26 cellular contexts compared by ENCODE assay signal in the genomic region with DNA sequence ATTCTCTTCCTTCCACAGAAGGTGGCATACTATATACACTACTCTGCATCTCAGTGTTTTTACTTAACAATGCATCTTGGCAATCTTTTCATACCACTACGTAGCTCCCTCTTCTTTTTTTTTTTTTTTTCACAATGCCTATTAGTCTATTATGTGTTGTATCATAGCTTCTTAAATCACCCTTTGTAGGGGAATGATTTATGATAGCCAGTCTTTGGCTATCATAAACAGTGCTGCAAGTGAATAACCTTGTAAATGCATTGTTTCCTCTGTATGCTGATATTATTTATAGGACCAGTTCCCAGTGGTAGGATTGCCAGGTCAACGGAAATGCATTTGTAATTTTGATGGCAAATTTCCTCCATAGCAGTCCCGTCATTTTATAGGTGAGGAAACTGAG.
"Had no signal": no experiment of that assay in that cellular context is flagged by ENCODE, and none has a peak within 500 bp of the region (broad histone marks: within the 10 kb centered on the region; RNA-seq: fewer than 3 reads in every experiment).

No MANE protein-coding gene starts in this region.

- H3K36me3 ChIP-seq: ascending aorta, MG63, Peyer's patch had no signal

- H3K27me3 Mint-ChIP-seq: activated B cell treated with CpG ODN at 0.5 μM for 24 hours; activated CD4-positive, alpha-beta T cell treated with anti-CD3 and anti-CD28 coated beads, Interleukin-2, amount 10 ng/mL, durations not matched to agents 24 days and 14 days; activated naive CD8-positive, alpha-beta T cell treated with anti-CD3 and anti-CD28 coated beads, Interleukin-2, amount 50 U/mL, for 24 hours; brain had no signal

- H3K4me1 Mint-ChIP-seq: activated B cell treated with CpG ODN at 0.5 μM for 24 hours; activated CD4-positive, alpha-beta T cell treated with anti-CD3 and anti-CD28 coated beads, Interleukin-2, amount 10 ng/mL, durations not matched to agents 24 days and 14 days; activated naive CD8-positive, alpha-beta T cell treated with anti-CD3 and anti-CD28 coated beads, Interleukin-2, amount 50 U/mL, for 24 hours had no signal

- H3K4me3 Mint-ChIP-seq: activated B cell treated with CpG ODN at 0.5 μM for 24 hours; activated CD4-positive, alpha-beta T cell treated with anti-CD3 and anti-CD28 coated beads, Interleukin-2, amount 10 ng/mL, durations not matched to agents 24 days and 14 days; activated naive CD8-positive, alpha-beta T cell treated with anti-CD3 and anti-CD28 coated beads, Interleukin-2, amount 50 U/mL, for 24 hours; activated T-cell treated with anti-CD3 and anti-CD28 coated beads, Interleukin-2, amount 50 U/mL, for 4 hours; brain had no signal

- DNase-seq: activated B cell treated with CpG ODN at 0.5 μM for 24 hours; activated CD4-positive, alpha-beta T cell treated with anti-CD3 and anti-CD28 coated beads for 1 hour; activated CD4-positive, alpha-beta T cell treated with anti-CD3 and anti-CD28 coated beads, Interleukin-2, amount 10 ng/mL, durations not matched to agents 24 days and 14 days; activated CD4-positive, alpha-beta T cell treated with anti-CD3 and anti-CD28 coated beads, Interleukin-2, amount 50 U/mL, for 48 hours; activated CD8-positive, alpha-beta memory T cell treated with anti-CD3 and anti-CD28 coated beads for 24 hours; activated effector memory CD4-positive, alpha-beta T cell treated with anti-CD3 and anti-CD28 coated beads, Interleukin-2, amount 50 U/mL, for 16 hours; activated naive CD4-positive, alpha-beta T cell treated with Interleukin-2 at 50 U/mL for 16 hours; activated naive CD8-positive, alpha-beta T cell treated with anti-CD3 and anti-CD28 coated beads, Interleukin-2, amount 50 U/mL, for 24 hours; activated T-cell treated with anti-CD3 and anti-CD28 coated beads, Interleukin-2, amount 50 U/mL, for 4 hours; amniotic stem cell; Kasumi-1; KBM-7; MG63; NCI-H1105; NCI-H1436; NCI-H1694 treated with DMSO at 0.1 percent for 48 hours; NCI-H2081; NCI-H510A treated with DMSO at 0.1 percent for 48 hours; NCI-H69; Peyer's patch; SHP77 treated with DMSO at 0.1 percent for 48 hours; T-helper 2 cell; T1000 had no signal

- H3K4me3 ChIP-seq: ascending aorta, MG63, Peyer's patch had no signal

- H3K27ac Mint-ChIP-seq: activated B cell treated with CpG ODN at 0.5 μM for 24 hours; activated CD4-positive, alpha-beta T cell treated with anti-CD3 and anti-CD28 coated beads, Interleukin-2, amount 10 ng/mL, durations not matched to agents 24 days and 14 days; activated naive CD4-positive, alpha-beta T cell treated with anti-CD3 and anti-CD28 coated beads, Interleukin-2, amount 50 U/mL, for 72 hours; activated naive CD8-positive, alpha-beta T cell treated with anti-CD3 and anti-CD28 coated beads, Interleukin-2, amount 50 U/mL, for 24 hours had no signal

- H3K27ac ChIP-seq: ascending aorta, Peyer's patch had no signal

- H3K9me3 ChIP-seq: ascending aorta, MG63, Peyer's patch had no signal

- H3K36me3 Mint-ChIP-seq: activated naive CD4-positive, alpha-beta T cell treated with anti-CD3 and anti-CD28 coated beads, Interleukin-2, amount 50 U/mL, for 72 hours; brain had no signal

- H3K9me3 Mint-ChIP-seq: activated B cell treated with CpG ODN at 0.5 μM for 24 hours; activated CD4-positive, alpha-beta T cell treated with anti-CD3 and anti-CD28 coated beads, Interleukin-2, amount 10 ng/mL, durations not matched to agents 24 days and 14 days; activated naive CD4-positive, alpha-beta T cell treated with anti-CD3 and anti-CD28 coated beads, Interleukin-2, amount 50 U/mL, for 72 hours; activated naive CD8-positive, alpha-beta T cell treated with anti-CD3 and anti-CD28 coated beads, Interleukin-2, amount 50 U/mL, for 24 hours; activated T-cell treated with anti-CD3 and anti-CD28 coated beads, Interleukin-2, amount 50 U/mL, for 4 hours; brain had no signal

- ATAC-seq: activated naive CD4-positive, alpha-beta T cell treated with anti-CD3 and anti-CD28 coated beads, Interleukin-2, amount 50 U/mL, for 72 hours; activated naive CD8-positive, alpha-beta T cell treated with anti-CD3 and anti-CD28 coated beads, Interleukin-2, amount 50 U/mL, for 24 hours; activated T-cell treated with anti-CD3 and anti-CD28 coated beads, Interleukin-2, amount 50 U/mL, for 4 hours had no signal

- H3K4me1 ChIP-seq: Peyer's patch had no signal

- H3K27me3 ChIP-seq: ascending aorta, MG63, Peyer's patch had no signal
